In the genomic region with DNA sequence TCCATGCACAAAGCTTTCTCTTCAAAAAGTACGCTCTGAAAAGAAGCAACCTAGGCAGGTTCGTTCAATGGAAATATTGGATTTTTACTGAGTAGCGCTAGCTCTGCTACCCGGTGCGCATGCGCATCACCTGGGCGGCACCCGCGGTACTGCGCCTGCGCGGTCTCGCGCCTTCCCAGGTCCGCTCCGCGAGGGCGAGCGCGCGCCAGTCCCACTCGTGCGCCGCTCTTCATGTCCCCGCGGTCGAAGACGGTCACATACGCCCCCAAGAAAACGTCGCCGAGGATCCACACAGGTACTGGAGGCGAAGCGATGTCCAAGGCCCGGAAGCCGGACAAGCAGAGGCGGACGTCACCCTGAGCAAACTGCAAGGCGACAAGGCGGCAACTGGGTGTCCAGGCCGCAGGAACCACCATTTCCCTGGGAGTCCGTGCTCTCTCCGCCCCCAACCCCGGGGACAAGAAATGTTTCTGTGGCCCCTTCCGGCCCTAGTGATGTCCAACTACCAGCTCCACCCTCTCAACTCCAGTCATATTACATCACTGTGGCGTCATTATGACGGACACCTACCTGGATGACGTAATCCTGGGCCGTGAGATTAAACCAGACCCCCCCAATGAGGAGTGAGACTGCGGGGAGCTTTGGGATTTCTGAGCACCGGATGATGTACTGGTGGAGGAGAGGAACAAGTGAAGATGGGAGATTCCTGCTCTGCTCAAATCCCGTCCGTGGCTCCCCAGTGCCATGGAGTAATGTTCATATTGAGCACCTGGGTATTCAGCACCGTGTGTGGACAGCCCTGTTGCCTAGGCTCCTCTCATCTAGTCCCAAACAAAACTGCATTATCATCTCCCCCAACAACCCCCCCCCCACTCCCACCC, we compare ENCODE assay signal across 1 cellular context.
TF ChIP-seq lines count a peak whose summit lies in the region.

No MANE protein-coding gene starts in this region.

TF ChIP-seq in HEK293, 187 proteins besides CTCF, POLR2A, EP300 and RAD21 (continued from another document and continues in another):
- TF ChIP-seq, protein P1, sequence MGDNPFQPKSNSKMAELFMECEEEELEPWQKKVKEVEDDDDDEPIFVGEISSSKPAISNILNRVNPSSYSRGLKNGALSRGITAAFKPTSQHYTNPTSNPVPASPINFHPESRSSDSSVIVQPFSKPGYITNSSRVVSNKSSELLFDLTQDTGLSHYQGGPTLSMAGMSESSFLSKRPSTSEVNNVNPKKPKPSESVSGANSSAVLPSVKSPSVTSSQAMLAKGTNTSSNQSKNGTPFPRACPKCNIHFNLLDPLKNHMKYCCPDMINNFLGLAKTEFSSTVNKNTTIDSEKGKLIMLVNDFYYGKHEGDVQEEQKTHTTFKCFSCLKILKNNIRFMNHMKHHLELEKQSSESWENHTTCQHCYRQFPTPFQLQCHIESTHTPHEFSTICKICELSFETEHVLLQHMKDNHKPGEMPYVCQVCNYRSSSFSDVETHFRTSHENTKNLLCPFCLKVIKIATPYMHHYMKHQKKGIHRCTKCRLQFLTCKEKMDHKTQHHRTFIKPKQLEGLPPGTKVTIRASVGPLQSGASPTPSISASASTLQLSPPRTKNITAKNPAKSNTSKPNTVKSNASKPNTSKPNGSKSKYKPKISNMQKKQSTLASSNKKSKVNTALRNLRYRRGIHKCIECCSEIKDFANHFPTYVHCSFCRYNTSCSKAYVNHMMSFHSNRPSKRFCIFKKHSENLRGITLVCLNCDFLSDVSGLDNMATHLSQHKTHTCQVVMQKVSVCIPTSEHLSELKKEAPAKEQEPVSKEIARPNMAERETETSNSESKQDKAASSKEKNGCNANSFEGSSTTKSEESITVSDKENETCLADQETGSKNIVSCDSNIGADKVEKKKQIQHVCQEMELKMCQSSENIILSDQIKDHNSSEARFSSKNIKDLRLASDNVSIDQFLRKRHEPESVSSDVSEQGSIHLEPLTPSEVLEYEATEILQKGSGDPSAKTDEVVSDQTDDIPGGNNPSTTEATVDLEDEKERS (tag by site-specific recombination; IDR thresholded peaks at IDR 0.05): no peak
- TF ChIP-seq TRIM28 (IDR thresholded peaks at IDR 0.05; ENCODE audit: borderline replicate concordance, low read length) (no peak; the same call in 1 of the 2 replicates), ZNF837 (tag by site-specific recombination; IDR thresholded peaks at IDR 0.05) (no peak), ZNF138 (tag by site-specific recombination; IDR thresholded peaks at IDR 0.05; ENCODE audit: borderline replicate concordance) (no peak), EGR2 (tag by site-specific recombination; IDR thresholded peaks at IDR 0.05; ENCODE audit: low read depth) (no peak), ZNF202 (tag by site-specific recombination; IDR thresholded peaks at IDR 0.05; ENCODE audit: borderline replicate concordance) (no peak), TCF7L2 (IDR thresholded peaks at IDR 0.05; ENCODE audit: borderline replicate concordance, low read depth, low read length) (no peak), ZNF664 (tag by site-specific recombination; IDR thresholded peaks at IDR 0.05) (no peak), ZNF266 (tag by site-specific recombination; IDR thresholded peaks at IDR 0.05; ENCODE audit: low read depth) (no peak), ZEB2 (tag by site-specific recombination; IDR thresholded peaks at IDR 0.05) (no peak), ZBTB20 (tag by site-specific recombination; IDR thresholded peaks at IDR 0.05) (no peak), ZNF350 (tag by site-specific recombination; IDR thresholded peaks at IDR 0.05) (no peak), ZNF510 (tag by site-specific recombination; IDR thresholded peaks at IDR 0.05; ENCODE audit: insufficient replicate concordance) (no peak), ZFP69B (tag by site-specific recombination; IDR thresholded peaks at IDR 0.05) (peak; percentile 42; the same call in 1 of the 2 replicates), ZNF175 (tag by site-specific recombination; IDR thresholded peaks at IDR 0.05) (no peak), ZNF624 (tag by site-specific recombination; IDR thresholded peaks at IDR 0.05) (no peak), PRDM1 (tag by site-specific recombination; IDR thresholded peaks at IDR 0.05) (no peak), ZNF433 (tag by site-specific recombination; IDR thresholded peaks at IDR 0.05; ENCODE audit: low read depth) (no peak), YY2 (tag by site-specific recombination; IDR thresholded peaks at IDR 0.05) (no peak; the same call in 1 of the 2 replicates), GLIS2 (tag by site-specific recombination; IDR thresholded peaks at IDR 0.05) (no peak), ZNF394 (tag by site-specific recombination; IDR thresholded peaks at IDR 0.05; ENCODE audit: borderline replicate concordance) (no peak), ZNF133 (tag by site-specific recombination; IDR thresholded peaks at IDR 0.05) (0 out of 2 replicates have a peak, but pooled peaks have one; percentile 14), KLF1 (tag by site-specific recombination; IDR thresholded peaks at IDR 0.05) (peak; percentile 26; the same call in 1 of the 2 replicates), ZNF354C (tag by site-specific recombination; IDR thresholded peaks at IDR 0.05; ENCODE audit: borderline replicate concordance, low read depth) (no peak)
- TF ChIP-seq, protein P2, sequence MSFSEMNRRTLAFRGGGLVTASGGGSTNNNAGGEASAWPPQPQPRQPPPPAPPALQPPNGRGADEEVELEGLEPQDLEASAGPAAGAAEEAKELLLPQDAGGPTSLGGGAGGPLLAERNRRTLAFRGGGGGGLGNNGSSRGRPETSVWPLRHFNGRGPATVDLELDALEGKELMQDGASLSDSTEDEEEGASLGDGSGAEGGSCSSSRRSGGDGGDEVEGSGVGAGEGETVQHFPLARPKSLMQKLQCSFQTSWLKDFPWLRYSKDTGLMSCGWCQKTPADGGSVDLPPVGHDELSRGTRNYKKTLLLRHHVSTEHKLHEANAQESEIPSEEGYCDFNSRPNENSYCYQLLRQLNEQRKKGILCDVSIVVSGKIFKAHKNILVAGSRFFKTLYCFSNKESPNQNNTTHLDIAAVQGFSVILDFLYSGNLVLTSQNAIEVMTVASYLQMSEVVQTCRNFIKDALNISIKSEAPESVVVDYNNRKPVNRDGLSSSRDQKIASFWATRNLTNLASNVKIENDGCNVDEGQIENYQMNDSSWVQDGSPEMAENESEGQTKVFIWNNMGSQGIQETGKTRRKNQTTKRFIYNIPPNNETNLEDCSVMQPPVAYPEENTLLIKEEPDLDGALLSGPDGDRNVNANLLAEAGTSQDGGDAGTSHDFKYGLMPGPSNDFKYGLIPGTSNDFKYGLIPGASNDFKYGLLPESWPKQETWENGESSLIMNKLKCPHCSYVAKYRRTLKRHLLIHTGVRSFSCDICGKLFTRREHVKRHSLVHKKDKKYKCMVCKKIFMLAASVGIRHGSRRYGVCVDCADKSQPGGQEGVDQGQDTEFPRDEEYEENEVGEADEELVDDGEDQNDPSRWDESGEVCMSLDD (tag by site-specific recombination; IDR thresholded peaks at IDR 0.05): 0 out of 2 replicates have a peak, but pooled peaks have one; percentile 19
- TF ChIP-seq, protein P3, sequence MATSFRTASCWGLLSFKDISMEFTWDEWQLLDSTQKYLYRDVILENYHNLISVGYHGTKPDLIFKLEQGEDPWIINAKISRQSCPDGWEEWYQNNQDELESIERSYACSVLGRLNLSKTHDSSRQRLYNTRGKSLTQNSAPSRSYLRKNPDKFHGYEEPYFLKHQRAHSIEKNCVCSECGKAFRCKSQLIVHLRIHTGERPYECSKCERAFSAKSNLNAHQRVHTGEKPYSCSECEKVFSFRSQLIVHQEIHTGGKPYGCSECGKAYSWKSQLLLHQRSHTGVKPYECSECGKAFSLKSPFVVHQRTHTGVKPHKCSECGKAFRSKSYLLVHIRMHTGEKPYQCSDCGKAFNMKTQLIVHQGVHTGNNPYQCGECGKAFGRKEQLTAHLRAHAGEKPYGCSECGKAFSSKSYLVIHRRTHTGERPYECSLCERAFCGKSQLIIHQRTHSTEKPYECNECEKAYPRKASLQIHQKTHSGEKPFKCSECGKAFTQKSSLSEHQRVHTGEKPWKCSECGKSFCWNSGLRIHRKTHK (tag by site-specific recombination; IDR thresholded peaks at IDR 0.05): no peak
- TF ChIP-seq, protein P4, sequence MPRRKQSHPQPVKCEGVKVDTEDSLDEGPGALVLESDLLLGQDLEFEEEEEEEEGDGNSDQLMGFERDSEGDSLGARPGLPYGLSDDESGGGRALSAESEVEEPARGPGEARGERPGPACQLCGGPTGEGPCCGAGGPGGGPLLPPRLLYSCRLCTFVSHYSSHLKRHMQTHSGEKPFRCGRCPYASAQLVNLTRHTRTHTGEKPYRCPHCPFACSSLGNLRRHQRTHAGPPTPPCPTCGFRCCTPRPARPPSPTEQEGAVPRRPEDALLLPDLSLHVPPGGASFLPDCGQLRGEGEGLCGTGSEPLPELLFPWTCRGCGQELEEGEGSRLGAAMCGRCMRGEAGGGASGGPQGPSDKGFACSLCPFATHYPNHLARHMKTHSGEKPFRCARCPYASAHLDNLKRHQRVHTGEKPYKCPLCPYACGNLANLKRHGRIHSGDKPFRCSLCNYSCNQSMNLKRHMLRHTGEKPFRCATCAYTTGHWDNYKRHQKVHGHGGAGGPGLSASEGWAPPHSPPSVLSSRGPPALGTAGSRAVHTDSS (tag by site-specific recombination; IDR thresholded peaks at IDR 0.05): no peak
- TF ChIP-seq, protein P5, sequence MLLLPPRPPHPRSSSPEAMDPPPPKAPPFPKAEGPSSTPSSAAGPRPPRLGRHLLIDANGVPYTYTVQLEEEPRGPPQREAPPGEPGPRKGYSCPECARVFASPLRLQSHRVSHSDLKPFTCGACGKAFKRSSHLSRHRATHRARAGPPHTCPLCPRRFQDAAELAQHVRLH (tag by site-specific recombination; IDR thresholded peaks at IDR 0.05): peak; percentile 60; the same call in 1 of the 2 replicates
- TF ChIP-seq, protein P6, sequence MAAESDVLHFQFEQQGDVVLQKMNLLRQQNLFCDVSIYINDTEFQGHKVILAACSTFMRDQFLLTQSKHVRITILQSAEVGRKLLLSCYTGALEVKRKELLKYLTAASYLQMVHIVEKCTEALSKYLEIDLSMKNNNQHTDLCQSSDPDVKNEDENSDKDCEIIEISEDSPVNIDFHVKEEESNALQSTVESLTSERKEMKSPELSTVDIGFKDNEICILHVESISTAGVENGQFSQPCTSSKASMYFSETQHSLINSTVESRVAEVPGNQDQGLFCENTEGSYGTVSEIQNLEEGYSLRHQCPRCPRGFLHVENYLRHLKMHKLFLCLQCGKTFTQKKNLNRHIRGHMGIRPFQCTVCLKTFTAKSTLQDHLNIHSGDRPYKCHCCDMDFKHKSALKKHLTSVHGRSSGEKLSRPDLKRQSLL (tag by site-specific recombination; IDR thresholded peaks at IDR 0.05): no peak
- TF ChIP-seq, protein P7, sequence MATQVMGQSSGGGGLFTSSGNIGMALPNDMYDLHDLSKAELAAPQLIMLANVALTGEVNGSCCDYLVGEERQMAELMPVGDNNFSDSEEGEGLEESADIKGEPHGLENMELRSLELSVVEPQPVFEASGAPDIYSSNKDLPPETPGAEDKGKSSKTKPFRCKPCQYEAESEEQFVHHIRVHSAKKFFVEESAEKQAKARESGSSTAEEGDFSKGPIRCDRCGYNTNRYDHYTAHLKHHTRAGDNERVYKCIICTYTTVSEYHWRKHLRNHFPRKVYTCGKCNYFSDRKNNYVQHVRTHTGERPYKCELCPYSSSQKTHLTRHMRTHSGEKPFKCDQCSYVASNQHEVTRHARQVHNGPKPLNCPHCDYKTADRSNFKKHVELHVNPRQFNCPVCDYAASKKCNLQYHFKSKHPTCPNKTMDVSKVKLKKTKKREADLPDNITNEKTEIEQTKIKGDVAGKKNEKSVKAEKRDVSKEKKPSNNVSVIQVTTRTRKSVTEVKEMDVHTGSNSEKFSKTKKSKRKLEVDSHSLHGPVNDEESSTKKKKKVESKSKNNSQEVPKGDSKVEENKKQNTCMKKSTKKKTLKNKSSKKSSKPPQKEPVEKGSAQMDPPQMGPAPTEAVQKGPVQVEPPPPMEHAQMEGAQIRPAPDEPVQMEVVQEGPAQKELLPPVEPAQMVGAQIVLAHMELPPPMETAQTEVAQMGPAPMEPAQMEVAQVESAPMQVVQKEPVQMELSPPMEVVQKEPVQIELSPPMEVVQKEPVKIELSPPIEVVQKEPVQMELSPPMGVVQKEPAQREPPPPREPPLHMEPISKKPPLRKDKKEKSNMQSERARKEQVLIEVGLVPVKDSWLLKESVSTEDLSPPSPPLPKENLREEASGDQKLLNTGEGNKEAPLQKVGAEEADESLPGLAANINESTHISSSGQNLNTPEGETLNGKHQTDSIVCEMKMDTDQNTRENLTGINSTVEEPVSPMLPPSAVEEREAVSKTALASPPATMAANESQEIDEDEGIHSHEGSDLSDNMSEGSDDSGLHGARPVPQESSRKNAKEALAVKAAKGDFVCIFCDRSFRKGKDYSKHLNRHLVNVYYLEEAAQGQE (tag by site-specific recombination; IDR thresholded peaks at IDR 0.05): no peak; the same call in 1 of the 2 replicates
- TF ChIP-seq, protein P8, sequence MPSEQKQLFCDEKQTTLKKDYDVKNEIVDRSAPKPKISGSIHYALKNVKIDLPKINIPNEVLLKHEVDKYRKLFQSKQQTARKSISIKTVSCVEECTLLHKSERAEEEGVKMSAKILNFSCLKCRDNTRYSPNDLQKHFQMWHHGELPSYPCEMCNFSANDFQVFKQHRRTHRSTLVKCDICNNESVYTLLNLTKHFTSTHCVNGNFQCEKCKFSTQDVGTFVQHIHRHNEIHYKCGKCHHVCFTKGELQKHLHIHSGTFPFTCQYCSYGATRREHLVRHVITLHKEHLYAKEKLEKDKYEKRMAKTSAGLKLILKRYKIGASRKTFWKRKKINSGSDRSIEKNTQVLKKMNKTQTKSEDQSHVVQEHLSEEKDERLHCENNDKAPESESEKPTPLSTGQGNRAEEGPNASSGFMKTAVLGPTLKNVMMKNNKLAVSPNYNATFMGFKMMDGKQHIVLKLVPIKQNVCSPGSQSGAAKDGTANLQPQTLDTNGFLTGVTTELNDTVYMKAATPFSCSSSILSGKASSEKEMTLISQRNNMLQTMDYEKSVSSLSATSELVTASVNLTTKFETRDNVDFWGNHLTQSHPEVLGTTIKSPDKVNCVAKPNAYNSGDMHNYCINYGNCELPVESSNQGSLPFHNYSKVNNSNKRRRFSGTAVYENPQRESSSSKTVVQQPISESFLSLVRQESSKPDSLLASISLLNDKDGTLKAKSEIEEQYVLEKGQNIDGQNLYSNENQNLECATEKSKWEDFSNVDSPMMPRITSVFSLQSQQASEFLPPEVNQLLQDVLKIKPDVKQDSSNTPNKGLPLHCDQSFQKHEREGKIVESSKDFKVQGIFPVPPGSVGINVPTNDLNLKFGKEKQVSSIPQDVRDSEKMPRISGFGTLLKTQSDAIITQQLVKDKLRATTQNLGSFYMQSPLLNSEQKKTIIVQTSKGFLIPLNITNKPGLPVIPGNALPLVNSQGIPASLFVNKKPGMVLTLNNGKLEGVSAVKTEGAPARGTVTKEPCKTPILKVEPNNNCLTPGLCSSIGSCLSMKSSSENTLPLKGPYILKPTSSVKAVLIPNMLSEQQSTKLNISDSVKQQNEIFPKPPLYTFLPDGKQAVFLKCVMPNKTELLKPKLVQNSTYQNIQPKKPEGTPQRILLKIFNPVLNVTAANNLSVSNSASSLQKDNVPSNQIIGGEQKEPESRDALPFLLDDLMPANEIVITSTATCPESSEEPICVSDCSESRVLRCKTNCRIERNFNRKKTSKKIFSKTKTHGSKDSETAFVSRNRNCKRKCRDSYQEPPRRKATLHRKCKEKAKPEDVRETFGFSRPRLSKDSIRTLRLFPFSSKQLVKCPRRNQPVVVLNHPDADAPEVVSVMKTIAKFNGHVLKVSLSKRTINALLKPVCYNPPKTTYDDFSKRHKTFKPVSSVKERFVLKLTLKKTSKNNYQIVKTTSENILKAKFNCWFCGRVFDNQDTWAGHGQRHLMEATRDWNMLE (tag by site-specific recombination; conservative IDR thresholded peaks at IDR 0.05; ENCODE audit: low read depth): no peak; the same call in 1 of the 2 replicates
